Comparison of ENCODE assay signal across 8 cellular contexts in genomic region chr4:26583865-26584652, GRCh38. TPM values are rescaled to one million over a fixed set of nuclear protein-coding genes. Genes with fewer than 3 reads are reported as not detected.
DNase-seq lines count a peak whose midpoint lies in the region; ATAC-seq and TF ChIP-seq lines count a peak whose summit lies in the region.

TSS of gene TBC1D19 (plus strand) at chr4:26584084. CDS start at chr4:26584194, 110 bp downstream.

- TF ChIP-seq RAD21 in liver (IDR thresholded peaks at IDR 0.05), result peak; percentile 35 to 63

- no peaks in the 10 kb centered on the region for H3K9me3 ChIP-seq in liver (ENCODE audit: control insufficient read depth in 4 of 4, low read length in 3 of 4)

- H3K27me3 ChIP-seq in liver (ENCODE audit: control insufficient read depth in 4 of 4, insufficient read depth in 4 of 4, low read length in 3 of 4), result no peaks in the 10 kb centered on the region

- ATAC-seq in GM19372 (IDR thresholded peaks at IDR 0.05; ENCODE audit: low read depth, unreplicated experiment) (peak; percentile 100), HG03521 (IDR thresholded peaks at IDR 0.05; ENCODE audit: unreplicated experiment) (peak; percentile 100)

- peak within 1 kb of the TSS; percentile 37 for H3K27ac ChIP-seq in C4-2B
- H3K27ac ChIP-seq in liver (ENCODE audit: low read depth in 1 of 2, low read length in 2 of 2), result peak within 1 kb of the TSS; percentile 41 to 54

- H3K36me3 ChIP-seq in liver (ENCODE audit: control insufficient read depth in 4 of 4, insufficient read depth in 3 of 4, low read depth in 1 of 4, low read length in 3 of 4), result no peaks in the 10 kb centered on the region

- peaks cover 2 to 14% (median 10%) of the 10 kb centered on the region in 4 donors for H3K4me1 ChIP-seq in liver (ENCODE audit: control insufficient read depth in 4 of 4, insufficient read depth in 4 of 4, low read length in 3 of 4)

- WGBS in liver, result under 1% methylated on average over 39 of the region's 39 CpGs

- H3K4me3 ChIP-seq in liver (ENCODE audit: low read depth in 1 of 3, low read length in 3 of 3), result peak within 1 kb of the TSS; percentile 75 to 100 (median 98)

- DNase-seq in NCI-H69 (lab: John Stamatoyannopoulos, UW) (peak; percentile 90), dermis blood vessel endothelial cell (peak; percentile 89)
- DNase-seq in activated CD4-positive, alpha-beta T cell treated with anti-CD3 and anti-CD28 coated beads, Interleukin-2, amount 50 U/mL, for 24 hours (ENCODE audit: low read depth in 1 of 2, low spot score in 1 of 2), result peak; percentile 83 to 86
- DNase-seq in stimulated activated CD4-positive, alpha-beta T cell treated with anti-CD3 and anti-CD28 coated beads, Interleukin-4, amount 100 ng/mL, for 24 hours, result peak; percentile 90

- TF ChIP-seq CTCF in C4-2B (conservative IDR thresholded peaks at IDR 0.05) (no peak; the same call in 1 of the 2 replicates), liver (IDR thresholded peaks at IDR 0.05; ENCODE audit: low read depth, low read length, missing input control) (no peak)

- peak within 1 kb of the TSS; percentile 57 to 73 for H3K9ac ChIP-seq in liver (ENCODE audit: low read depth in 1 of 2, low read length in 2 of 2)

TF ChIP-seq in liver, 16 proteins besides CTCF, POLR2A, EP300 and RAD21:
- no peak for TF ChIP-seq TAF1 (conservative IDR thresholded peaks at IDR 0.05)
- TF ChIP-seq, protein P1, sequence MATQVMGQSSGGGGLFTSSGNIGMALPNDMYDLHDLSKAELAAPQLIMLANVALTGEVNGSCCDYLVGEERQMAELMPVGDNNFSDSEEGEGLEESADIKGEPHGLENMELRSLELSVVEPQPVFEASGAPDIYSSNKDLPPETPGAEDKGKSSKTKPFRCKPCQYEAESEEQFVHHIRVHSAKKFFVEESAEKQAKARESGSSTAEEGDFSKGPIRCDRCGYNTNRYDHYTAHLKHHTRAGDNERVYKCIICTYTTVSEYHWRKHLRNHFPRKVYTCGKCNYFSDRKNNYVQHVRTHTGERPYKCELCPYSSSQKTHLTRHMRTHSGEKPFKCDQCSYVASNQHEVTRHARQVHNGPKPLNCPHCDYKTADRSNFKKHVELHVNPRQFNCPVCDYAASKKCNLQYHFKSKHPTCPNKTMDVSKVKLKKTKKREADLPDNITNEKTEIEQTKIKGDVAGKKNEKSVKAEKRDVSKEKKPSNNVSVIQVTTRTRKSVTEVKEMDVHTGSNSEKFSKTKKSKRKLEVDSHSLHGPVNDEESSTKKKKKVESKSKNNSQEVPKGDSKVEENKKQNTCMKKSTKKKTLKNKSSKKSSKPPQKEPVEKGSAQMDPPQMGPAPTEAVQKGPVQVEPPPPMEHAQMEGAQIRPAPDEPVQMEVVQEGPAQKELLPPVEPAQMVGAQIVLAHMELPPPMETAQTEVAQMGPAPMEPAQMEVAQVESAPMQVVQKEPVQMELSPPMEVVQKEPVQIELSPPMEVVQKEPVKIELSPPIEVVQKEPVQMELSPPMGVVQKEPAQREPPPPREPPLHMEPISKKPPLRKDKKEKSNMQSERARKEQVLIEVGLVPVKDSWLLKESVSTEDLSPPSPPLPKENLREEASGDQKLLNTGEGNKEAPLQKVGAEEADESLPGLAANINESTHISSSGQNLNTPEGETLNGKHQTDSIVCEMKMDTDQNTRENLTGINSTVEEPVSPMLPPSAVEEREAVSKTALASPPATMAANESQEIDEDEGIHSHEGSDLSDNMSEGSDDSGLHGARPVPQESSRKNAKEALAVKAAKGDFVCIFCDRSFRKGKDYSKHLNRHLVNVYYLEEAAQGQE (IDR thresholded peaks at IDR 0.05), result no peak
- TF ChIP-seq GABPA (IDR thresholded peaks at IDR 0.05 in 1 of 2, conservative IDR thresholded peaks at IDR 0.05 in 1 of 2), result peak; percentile 59 to 86
- TF ChIP-seq JUND (IDR thresholded peaks at IDR 0.05), result no peak
- no peak for TF ChIP-seq FOXA2 (IDR thresholded peaks at IDR 0.05)
- TF ChIP-seq FOXA1 (IDR thresholded peaks at IDR 0.05), result no peak
- TF ChIP-seq EGR1 (IDR thresholded peaks at IDR 0.05; ENCODE audit: low read depth in 2 of 2), result peak in 1 of 2 donors; percentile 19
- TF ChIP-seq, protein P2, sequence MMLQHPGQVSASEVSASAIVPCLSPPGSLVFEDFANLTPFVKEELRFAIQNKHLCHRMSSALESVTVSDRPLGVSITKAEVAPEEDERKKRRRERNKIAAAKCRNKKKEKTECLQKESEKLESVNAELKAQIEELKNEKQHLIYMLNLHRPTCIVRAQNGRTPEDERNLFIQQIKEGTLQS (IDR thresholded peaks at IDR 0.05), result no peak
- TF ChIP-seq YY1 (IDR thresholded peaks at IDR 0.05), result peak; percentile 83
- no peak for TF ChIP-seq HNF4G (IDR thresholded peaks at IDR 0.05)
- peak; percentile 20 for TF ChIP-seq NR2F2 (IDR thresholded peaks at IDR 0.05)
- TF ChIP-seq MAX (IDR thresholded peaks at IDR 0.05), result peak; percentile 48
- peak; percentile 38 to 47 for TF ChIP-seq RXRA (IDR thresholded peaks at IDR 0.05)
- TF ChIP-seq, protein P3, sequence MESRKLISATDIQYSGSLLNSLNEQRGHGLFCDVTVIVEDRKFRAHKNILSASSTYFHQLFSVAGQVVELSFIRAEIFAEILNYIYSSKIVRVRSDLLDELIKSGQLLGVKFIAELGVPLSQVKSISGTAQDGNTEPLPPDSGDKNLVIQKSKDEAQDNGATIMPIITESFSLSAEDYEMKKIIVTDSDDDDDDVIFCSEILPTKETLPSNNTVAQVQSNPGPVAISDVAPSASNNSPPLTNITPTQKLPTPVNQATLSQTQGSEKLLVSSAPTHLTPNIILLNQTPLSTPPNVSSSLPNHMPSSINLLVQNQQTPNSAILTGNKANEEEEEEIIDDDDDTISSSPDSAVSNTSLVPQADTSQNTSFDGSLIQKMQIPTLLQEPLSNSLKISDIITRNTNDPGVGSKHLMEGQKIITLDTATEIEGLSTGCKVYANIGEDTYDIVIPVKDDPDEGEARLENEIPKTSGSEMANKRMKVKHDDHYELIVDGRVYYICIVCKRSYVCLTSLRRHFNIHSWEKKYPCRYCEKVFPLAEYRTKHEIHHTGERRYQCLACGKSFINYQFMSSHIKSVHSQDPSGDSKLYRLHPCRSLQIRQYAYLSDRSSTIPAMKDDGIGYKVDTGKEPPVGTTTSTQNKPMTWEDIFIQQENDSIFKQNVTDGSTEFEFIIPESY (IDR thresholded peaks at IDR 0.05), result peak; percentile 61
- peak; percentile 33 for TF ChIP-seq SP1 (IDR thresholded peaks at IDR 0.05)
- TF ChIP-seq HNF4A (conservative IDR thresholded peaks at IDR 0.05), result peak; percentile 7 to 37

RNA-seq across cellular contexts. Expression of gene TBC1D19, which starts in this region (rescaled TPM):
- total RNA-seq in dermis blood vessel endothelial cell (14.2 and 16.7 TPM in 2 replicates), liver (1 to 10 TPM; 3.1 to 5.8 TPM)
- 1 to 10 TPM; 1.2 to 1.3 TPM for polyA plus RNA-seq in liver

Comparison
In these comparisons a context has a peak if more than half of its experiments do, and no peak if none do; other contexts are left out.
1. Peak in every context shown above with its lines: DNase-seq, ATAC-seq, H3K4me3 ChIP-seq and H3K27ac ChIP-seq.